7 cellular contexts compared by ENCODE assay signal in the genomic region with DNA sequence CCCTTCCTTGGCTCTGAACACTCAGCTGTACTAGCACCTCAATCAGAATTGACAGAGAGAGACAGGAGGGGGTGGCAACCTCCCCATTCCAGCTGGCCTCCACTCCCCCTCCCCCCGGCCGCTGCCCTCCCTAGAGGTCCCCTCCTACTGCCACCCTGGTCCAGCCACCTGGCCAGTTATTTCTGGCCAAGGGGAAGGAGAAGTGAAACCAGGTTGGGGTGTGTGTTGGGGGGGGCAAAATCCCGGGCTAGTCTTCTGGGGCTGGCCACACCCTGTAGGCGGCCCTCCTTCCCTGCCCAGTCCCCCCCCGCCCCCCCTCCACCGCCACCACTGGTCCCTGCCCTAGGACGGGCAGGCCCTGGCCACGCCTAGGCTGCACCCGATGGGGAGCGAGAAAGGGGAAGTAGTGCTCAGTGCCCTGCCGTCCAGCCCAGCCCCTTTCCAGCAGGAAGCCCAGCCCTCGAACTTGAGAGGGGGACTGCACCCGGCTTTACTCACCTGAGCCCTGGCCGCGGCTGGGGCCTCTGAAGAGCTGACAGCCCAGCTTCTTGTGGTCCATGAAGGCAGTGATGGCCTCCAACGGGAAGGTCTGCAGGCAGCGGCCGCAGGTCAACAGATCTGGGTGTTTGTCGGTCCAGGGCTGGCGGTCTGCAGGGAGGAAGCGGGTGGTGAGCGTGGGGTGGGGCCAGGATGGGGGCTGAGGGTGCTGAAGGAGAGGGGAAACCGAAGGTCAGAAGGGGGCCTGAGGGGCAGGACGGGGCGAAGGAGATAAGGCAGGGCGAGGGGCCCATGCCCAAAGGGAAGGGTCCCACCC.
DNase-seq lines count a peak whose midpoint lies in the region; ATAC-seq and TF ChIP-seq lines count a peak whose summit lies in the region.

No MANE protein-coding gene starts in this region.

- H3K4me3 ChIP-seq in GM12864 (ENCODE audit: low read depth, low read length) (peak overlapping the region; percentile 92), SK-N-MC (peak overlapping the region; percentile 68)

- DNase-seq in GM12864 (ENCODE audit: low read depth) (peak; percentile 87), HUDEP-2 (lab: John Stamatoyannopoulos, UW; ENCODE audit: unreplicated experiment in 76 of 76) (peak in 75 of 76 experiments; percentile 47 to 97 (median 88)), SK-N-MC (ENCODE audit: low read depth, low spot score) (no peak), cerebellar cortex (ENCODE audit: low spot score) (peak; percentile 77), kidney tubule cell (ENCODE audit: low spot score) (peak; percentile 87)
- peak; percentile 26 for DNase-seq in stimulated activated CD4-positive, alpha-beta T cell treated with anti-CD3 and anti-CD28 coated beads, Interleukin-4, amount 100 ng/mL, for 24 hours

- ATAC-seq in GM21528 (IDR thresholded peaks at IDR 0.05; ENCODE audit: low FRiP score, unreplicated experiment): peak; percentile 54

- peak overlapping the region; percentile 17 for H3K9ac ChIP-seq in SK-N-MC (ENCODE audit: insufficient read length)

- TF ChIP-seq CTCF in GM12864 (IDR thresholded peaks at IDR 0.05; ENCODE audit: low read depth, low read length, missing control alignments): no peak

- no peaks in the 10 kb centered on the region for H3K9me3 ChIP-seq in SK-N-MC (ENCODE audit: low read depth, low read length)

- H3K36me3 ChIP-seq in SK-N-MC (ENCODE audit: insufficient read depth, low read length): peaks cover 5% of the 10 kb centered on the region; the same call in 1 of the 2 replicates

- 0 out of 2 replicates have a peak overlapping the region, but pooled peaks have one; percentile 42 for H3K27ac ChIP-seq in SK-N-MC
